In genomic region chr12:24821691-24822090, GRCh38 we compare ENCODE assay signal across 11 cellular contexts.
DNase-seq lines count a peak whose midpoint lies in the region; ATAC-seq and TF ChIP-seq lines count a peak whose summit lies in the region.
"Had no signal": no experiment of that assay in that cellular context is flagged by ENCODE, and none has a peak within 500 bp of the region (broad histone marks: within the 10 kb centered on the region; RNA-seq: fewer than 3 reads in every experiment).

No MANE protein-coding gene starts in this region.

- H3K4me3 Mint-ChIP-seq in activated T-cell treated with anti-CD3 and anti-CD28 coated beads, Interleukin-2, amount 50 U/mL, for 72 hours, result peak overlapping the region; percentile 50 to 54

- peak in 1 of 2 donors; percentile 29 for DNase-seq in activated T-cell treated with anti-CD3 and anti-CD28 coated beads, Interleukin-2, amount 50 U/mL, for 72 hours
- DNase-seq in activated T-cell treated with anti-CD3 and anti-CD28 coated beads, Interleukin-2, amount 50 U/mL, for 1 hour, result no peak
- peak; percentile 30 for DNase-seq in T1000 (lab: John Stamatoyannopoulos, UW)
- no peak for DNase-seq in stimulated activated naive CD8-positive, alpha-beta T cell treated with anti-CD3 and anti-CD28 coated beads, Interleukin-15, Interleukin-2, amounts not matched to agents 100 U/mL and 50 U/mL, for 24 hours
- no peak for DNase-seq in GM10266 (ENCODE audit: extremely low spot score)
- DNase-seq in right atrium auricular region (ENCODE audit: low spot score), result no peak
- DNase-seq in G401 (ENCODE audit: low spot score), result no peak
- DNase-seq: activated CD4-positive, alpha-beta T cell treated with anti-CD3 and anti-CD28 coated beads, Interleukin-2, amount 50 U/mL, for 1 hour had no signal

- H3K27ac ChIP-seq in right atrium auricular region, result no peak overlapping the region
- H3K27ac ChIP-seq: C4-2B had no signal

- peaks cover 7 to 8% of the 10 kb centered on the region in 2 donors for H3K9me3 Mint-ChIP-seq in activated T-cell treated with anti-CD3 and anti-CD28 coated beads, Interleukin-2, amount 50 U/mL, for 72 hours

- H3K4me1 Mint-ChIP-seq in activated T-cell treated with anti-CD3 and anti-CD28 coated beads, Interleukin-2, amount 50 U/mL, for 72 hours (ENCODE audit: low read depth), result peaks cover 31% of the 10 kb centered on the region

- H3K36me3 Mint-ChIP-seq in activated T-cell treated with anti-CD3 and anti-CD28 coated beads, Interleukin-2, amount 50 U/mL, for 72 hours (ENCODE audit: insufficient read depth in 2 of 2), result peaks cover 9 to 16% of the 10 kb centered on the region in 2 donors

- no peaks in the 10 kb centered on the region for H3K9me3 ChIP-seq in right atrium auricular region

- H3K4me1 ChIP-seq in right atrium auricular region, result no peaks in the 10 kb centered on the region

- no peak for TF ChIP-seq CTCF in GM10266 (IDR thresholded peaks at IDR 0.05; ENCODE audit: control insufficient read depth, insufficient read depth, low read depth, missing control alignments)
- no peak for TF ChIP-seq CTCF in right atrium auricular region (IDR thresholded peaks at IDR 0.05)

- no peaks in the 10 kb centered on the region for H3K27me3 ChIP-seq in right atrium auricular region

- in situ Hi-C loops in G401 (cut with HindIII; ENCODE audit: low sequenced_read_pairs), result no loop called here

- peak overlapping the region; percentile 40 for H3K27ac Mint-ChIP-seq in activated T-cell treated with anti-CD3 and anti-CD28 coated beads, Interleukin-2, amount 50 U/mL, for 72 hours

- peak; percentile 69 to 73 for ATAC-seq in activated T-cell treated with anti-CD3 and anti-CD28 coated beads, Interleukin-2, amount 50 U/mL, for 72 hours (replicated peaks in 1 of 2)
- ATAC-seq in HG02852 (IDR thresholded peaks at IDR 0.05; ENCODE audit: unreplicated experiment), result peak; percentile 56
- peak; percentile 67 for ATAC-seq in stimulated activated naive CD8-positive, alpha-beta T cell treated with anti-CD3 and anti-CD28 coated beads, Interleukin-15, Interleukin-2, amounts not matched to agents 100 U/mL and 50 U/mL, for 24 hours
- ATAC-seq: K562 had no signal

- H3K27me3 Mint-ChIP-seq in activated T-cell treated with anti-CD3 and anti-CD28 coated beads, Interleukin-2, amount 50 U/mL, for 72 hours (ENCODE audit: low read depth), result no peaks in the 10 kb centered on the region

- H3K4me3 ChIP-seq in right atrium auricular region, result no peak overlapping the region
- H3K4me3 ChIP-seq: K562 had no signal

- H3K36me3 ChIP-seq in right atrium auricular region, result no peaks in the 10 kb centered on the region
